In genomic region chr5:111550282-111551020, GRCh38 we compare ENCODE assay signal across 8 cellular contexts. TPM values are rescaled to one million over a fixed set of nuclear protein-coding genes. Genes with fewer than 3 reads are reported as not detected.
DNase-seq lines count a peak whose midpoint lies in the region; ATAC-seq, FAIRE-seq and TF ChIP-seq lines count a peak whose summit lies in the region.

No MANE protein-coding gene starts in this region.

- no peaks in the 10 kb centered on the region for H3K27me3 ChIP-seq in DND-41 (ENCODE audit: insufficient read depth, low read length, poor library complexity)

- no peaks in the 10 kb centered on the region for H3K9me3 ChIP-seq in DND-41 (ENCODE audit: insufficient read depth, low read length, severe bottlenecking)

- H2AFZ ChIP-seq in DND-41 (ENCODE audit: low read depth, low read length) = peak overlapping the region; percentile 67

- H3K36me3 Mint-ChIP-seq in activated T-helper 1 cell treated with anti-CD3 and anti-CD28 coated beads, Interleukin-12 subunit alpha, Interleukin-12 subunit beta, Interleukin-2, Interleukin-4 antibody, amounts not matched to agents 30 ng/mL and 10 ng/mL and 1 ng/mL, durations not matched to agents 14 hours and 24 hours and 36 hours (ENCODE audit: low read depth) = peaks cover 4% of the 10 kb centered on the region

- no peaks in the 10 kb centered on the region for H3K79me2 ChIP-seq in DND-41 (ENCODE audit: insufficient read depth, low read length)

- no peak overlapping the region for H3K4me3 Mint-ChIP-seq in activated T-helper 1 cell treated with anti-CD3 and anti-CD28 coated beads, Interleukin-12 subunit alpha, Interleukin-12 subunit beta, Interleukin-2, Interleukin-4 antibody, amounts not matched to agents 30 ng/mL and 10 ng/mL and 1 ng/mL, durations not matched to agents 14 hours and 24 hours and 36 hours

- H3K4me3 ChIP-seq in DND-41 (ENCODE audit: low read depth in 1 of 2, low read length in 2 of 2) = no peak overlapping the region
- H3K4me3 ChIP-seq in foreskin fibroblast (ENCODE audit: low read depth in 1 of 2, low read length in 2 of 2) = no peak overlapping the region

- intact Hi-C loops in activated T-helper 1 cell treated with anti-CD3 and anti-CD28 coated beads, Interleukin-12 subunit alpha, Interleukin-12 subunit beta, Interleukin-2, Interleukin-4 antibody, amounts not matched to agents 30 ng/mL and 10 ng/mL and 1 ng/mL, durations not matched to agents 14 hours and 24 hours and 36 hours (cut with micrococcal nuclease) = loop anchor here (1.0 to 10.0 kb wide), 7 partner anchors 20 to 597 kb away; partner anchors contain the start of genes NREP and STARD4

- peak overlapping the region; percentile 40 for H3K27ac Mint-ChIP-seq in activated T-helper 1 cell treated with anti-CD3 and anti-CD28 coated beads, Interleukin-12 subunit alpha, Interleukin-12 subunit beta, Interleukin-2, Interleukin-4 antibody, amounts not matched to agents 30 ng/mL and 10 ng/mL and 1 ng/mL, durations not matched to agents 14 hours and 24 hours and 36 hours

- no peaks in the 10 kb centered on the region for H4K20me1 ChIP-seq in DND-41 (ENCODE audit: insufficient read depth, low read length)

- H3K36me3 ChIP-seq in DND-41 (ENCODE audit: insufficient read depth, low read length) = no peaks in the 10 kb centered on the region

- DNase-seq in DND-41 = peak; percentile 85
- DNase-seq in KG1 (lab: John Stamatoyannopoulos, UW) = peak; percentile 30
- DNase-seq in RCC 7860 (ENCODE audit: low spot score) = peak; percentile 78
- peak; percentile 59 for DNase-seq in activated T-helper 1 cell treated with anti-CD3 and anti-CD28 coated beads, Interleukin-12 subunit alpha, Interleukin-12 subunit beta, Interleukin-2, Interleukin-4 antibody, amounts not matched to agents 30 ng/mL and 10 ng/mL and 1 ng/mL, durations not matched to agents 14 hours and 24 hours and 36 hours (ENCODE audit: low spot score)
- DNase-seq in foreskin fibroblast = peak; percentile 96 to 99
- DNase-seq in nucleus accumbens (lab: John Stamatoyannopoulos, UW) = peak in 50 of 56 donors; percentile 1 to 81 (median 36)
- peak; percentile 96 for DNase-seq in superior temporal gyrus (ENCODE audit: extremely low spot score)

- peak overlapping the region; percentile 46; the same call in 1 of the 2 replicates for H3K4me2 ChIP-seq in DND-41 (ENCODE audit: insufficient read depth, low read length)

- FAIRE-seq in RCC 7860 (lab: Jason Lieb, UNC) = peak; percentile 70

- peak overlapping the region; percentile 14; the same call in 1 of the 2 replicates for H3K9ac ChIP-seq in DND-41 (ENCODE audit: low read depth, low read length)

- H3K9me3 Mint-ChIP-seq in activated T-helper 1 cell treated with anti-CD3 and anti-CD28 coated beads, Interleukin-12 subunit alpha, Interleukin-12 subunit beta, Interleukin-2, Interleukin-4 antibody, amounts not matched to agents 30 ng/mL and 10 ng/mL and 1 ng/mL, durations not matched to agents 14 hours and 24 hours and 36 hours = peaks cover 5% of the 10 kb centered on the region

- TF ChIP-seq CTCF in DND-41 (IDR thresholded peaks at IDR 0.05; ENCODE audit: borderline replicate concordance, extremely low read depth, low read length, poor library complexity, severe bottlenecking) = peak; percentile 78
- TF ChIP-seq CTCF in foreskin fibroblast (IDR thresholded peaks at IDR 0.05; ENCODE audit: low read depth, low read length) = peak; percentile 36

- ATAC-seq in DND-41 (ENCODE audit: insufficient read depth, low read depth) (peak; percentile 95), GM21717 (IDR thresholded peaks at IDR 0.05; ENCODE audit: unreplicated experiment) (peak; percentile 87)

- H3K27ac ChIP-seq in DND-41 (ENCODE audit: low read length) = peak overlapping the region; percentile 67

- H3K4me1 ChIP-seq in DND-41 (ENCODE audit: insufficient read depth, low read length) = peaks cover 22% of the 10 kb centered on the region

- H3K4me1 Mint-ChIP-seq in activated T-helper 1 cell treated with anti-CD3 and anti-CD28 coated beads, Interleukin-12 subunit alpha, Interleukin-12 subunit beta, Interleukin-2, Interleukin-4 antibody, amounts not matched to agents 30 ng/mL and 10 ng/mL and 1 ng/mL, durations not matched to agents 14 hours and 24 hours and 36 hours (ENCODE audit: low read depth) = peaks cover 45% of the 10 kb centered on the region

- peaks cover 3% of the 10 kb centered on the region for H3K27me3 Mint-ChIP-seq in activated T-helper 1 cell treated with anti-CD3 and anti-CD28 coated beads, Interleukin-12 subunit alpha, Interleukin-12 subunit beta, Interleukin-2, Interleukin-4 antibody, amounts not matched to agents 30 ng/mL and 10 ng/mL and 1 ng/mL, durations not matched to agents 14 hours and 24 hours and 36 hours (ENCODE audit: insufficient read depth)

RNA-seq across cellular contexts. Expression of gene STARD4, which starts 38.1 kb away (rescaled TPM):
- 149 and 163 TPM in 2 replicates for total RNA-seq in activated T-helper 1 cell treated with anti-CD3 and anti-CD28 coated beads, Interleukin-12 subunit alpha, Interleukin-12 subunit beta, Interleukin-2, Interleukin-4 antibody, amounts not matched to agents 30 ng/mL and 10 ng/mL and 1 ng/mL, durations not matched to agents 14 hours and 24 hours and 36 hours

Comparison
In these comparisons a context has a peak if more than half of its experiments do, and no peak if none do; other contexts are left out.
1. DNase-seq: peak in every context shown above with its lines; median percentile 98 in foreskin fibroblast; 96 in superior temporal gyrus; 85 in DND-41; 78 in RCC 7860; 59 in activated T-helper 1 cell treated with anti-CD3 and anti-CD28 coated beads, Interleukin-12 subunit alpha, Interleukin-12 subunit beta, Interleukin-2, Interleukin-4 antibody, amounts not matched to agents 30 ng/mL and 10 ng/mL and 1 ng/mL, durations not matched to agents 14 hours and 24 hours and 36 hours; 36 in nucleus accumbens; 30 in KG1.